16 cellular contexts compared by ENCODE assay signal in genomic region chr2:202436631-202437030, GRCh38.
"Had no signal": no experiment of that assay in that cellular context is flagged by ENCODE, and none has a peak within 500 bp of the region (broad histone marks: within the 10 kb centered on the region; RNA-seq: fewer than 3 reads in every experiment).

No MANE protein-coding gene starts in this region.

- DNase-seq: activated CD4-positive, alpha-beta T cell treated with anti-CD3 and anti-CD28 coated beads, Interleukin-2, amount 10 ng/mL, durations not matched to agents 24 days and 14 days; activated CD4-positive, CD25-positive, alpha-beta regulatory T cell; activated CD8-positive, alpha-beta memory T cell treated with anti-CD3 and anti-CD28 coated beads for 24 hours; activated naive CD4-positive, alpha-beta T cell treated with Interleukin-2 at 50 U/mL for 16 hours; activated naive CD8-positive, alpha-beta T cell treated with anti-CD3 and anti-CD28 coated beads, Interleukin-2, amount 50 U/mL, for 24 hours; central memory CD4-positive, alpha-beta T cell; foreskin keratinocyte; heart left ventricle; left colon; psoas muscle; stimulated activated CD4-positive, alpha-beta T cell treated with anti-CD3 and anti-CD28 coated beads, Interleukin-1b, Interleukin-23, amount 100 ng/mL, for 48 hours; stomach; thyroid gland; uterus had no signal

- H3K4me3 ChIP-seq: heart left ventricle, lung, psoas muscle, stomach, thyroid gland, uterus had no signal

- H3K4me1 ChIP-seq: foreskin keratinocyte, uterus had no signal

- H3K9me3 ChIP-seq: heart left ventricle, psoas muscle, stomach, thyroid gland, uterus had no signal

- H3K36me3 ChIP-seq: heart left ventricle, stomach, thyroid gland, uterus had no signal

- H3K27me3 ChIP-seq: foreskin keratinocyte, heart left ventricle, stomach, thyroid gland, uterus had no signal

- H3K27ac ChIP-seq: epithelial cell of prostate, foreskin keratinocyte, psoas muscle, stomach, thyroid gland had no signal

- ATAC-seq: activated naive CD8-positive, alpha-beta T cell treated with anti-CD3 and anti-CD28 coated beads, Interleukin-2, amount 50 U/mL, for 24 hours; foreskin keratinocyte; heart left ventricle; left colon; psoas muscle had no signal
